8 cellular contexts compared by ENCODE assay signal in the genomic region with DNA sequence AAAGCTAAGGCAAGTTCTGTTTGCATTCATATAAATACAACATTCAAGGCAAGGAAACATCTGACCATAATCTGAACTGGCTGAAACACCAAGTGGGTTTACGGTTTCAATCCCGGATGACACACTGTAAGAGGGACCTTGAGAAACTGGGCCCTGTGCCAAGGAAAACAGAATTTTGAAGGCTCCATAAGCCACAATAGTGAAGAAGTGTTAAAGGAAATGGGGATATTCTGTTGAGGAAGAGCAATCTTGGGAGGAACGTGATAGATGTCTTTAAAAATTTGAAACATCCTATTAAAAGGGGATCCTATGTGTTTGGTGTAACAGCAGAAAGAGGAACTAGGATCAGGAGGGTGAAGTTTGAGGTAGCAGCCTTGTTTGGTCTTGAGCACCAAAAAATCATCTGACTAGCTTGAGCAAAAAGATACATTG.
DNase-seq lines count a peak whose midpoint lies in the region; ATAC-seq and TF ChIP-seq lines count a peak whose summit lies in the region.

No MANE protein-coding gene starts in this region.

- POLR2A ChIA-PET in OCI-LY7 (lab: Charles Lee), result interaction anchor here (0.7 to 1.0 kb wide), 2 partner anchors 10 to 941 kb away, joined by 3 to 4 read pairs; no protein-coding TSS in a partner anchor
- POLR2A ChIA-PET in CD8-positive, alpha-beta T cell (lab: Charles Lee), result interaction anchor here (1.1 kb wide), 1 partner anchor 196 kb away, joined by 3 read pairs; no protein-coding TSS in a partner anchor

- H3K4me1 Mint-ChIP-seq in CD8-positive, alpha-beta T cell (ENCODE audit: low read depth), result peaks cover 43% of the 10 kb centered on the region

- peaks cover 11% of the 10 kb centered on the region for H3K4me1 ChIP-seq in OCI-LY7 (ENCODE audit: insufficient read depth, low read length, poor library complexity, severe bottlenecking)
- H3K4me1 ChIP-seq in CD8-positive, alpha-beta T cell (ENCODE audit: insufficient read depth, low read length), result peaks cover 41% of the 10 kb centered on the region

- no peaks in the 10 kb centered on the region for H3K27me3 ChIP-seq in CD8-positive, alpha-beta T cell (ENCODE audit: insufficient read depth, low read length)

- no peak overlapping the region for H3K4me3 Mint-ChIP-seq in CD8-positive, alpha-beta T cell

- DNase-seq in DMS53 (lab: John Stamatoyannopoulos, UW) (peak; percentile 90), OCI-LY7 (ENCODE audit: low spot score) (peak; percentile 18), stromal cell of bone marrow (ENCODE audit: low read depth) (peak; percentile 82), cerebellar nuclear complex (lab: John Stamatoyannopoulos, UW) (no peak)
- no peak for DNase-seq in CD8-positive, alpha-beta T cell

- ATAC-seq in GM19324 (IDR thresholded peaks at IDR 0.05; ENCODE audit: low FRiP score, unreplicated experiment) (peak; percentile 77), HG03175 (IDR thresholded peaks at IDR 0.05; ENCODE audit: unreplicated experiment) (peak; percentile 88), esophagus mucosa (peak; percentile 32)
- ATAC-seq in CD8-positive, alpha-beta T cell, result no peak

- intact Hi-C loops in OCI-LY7 (cut with micrococcal nuclease; ENCODE audit: unreplicated experiment), result no loop called here
- intact Hi-C loops in CD8-positive, alpha-beta T cell (cut with DNase I, micrococcal nuclease), result no loop called here

- H4K20me1 ChIP-seq in OCI-LY7 (ENCODE audit: insufficient read depth, low read length), result no peaks in the 10 kb centered on the region

- CTCF ChIA-PET in OCI-LY7 (lab: Charles Lee; ENCODE audit: unreplicated experiment), result no interaction called here
- CTCF ChIA-PET in CD8-positive, alpha-beta T cell (lab: Charles Lee), result interaction anchor here (1.1 kb wide), 1 partner anchor 186 kb away, joined by 3 read pairs; no protein-coding TSS in a partner anchor

- H3K9me3 ChIP-seq in OCI-LY7 (ENCODE audit: low read length), result no peaks in the 10 kb centered on the region
- no peaks in the 10 kb centered on the region for H3K9me3 ChIP-seq in CD8-positive, alpha-beta T cell (ENCODE audit: low read length)

- no peaks in the 10 kb centered on the region for H3K36me3 ChIP-seq in OCI-LY7 (ENCODE audit: insufficient read depth, low read length)
- no peaks in the 10 kb centered on the region for H3K36me3 ChIP-seq in CD8-positive, alpha-beta T cell (ENCODE audit: insufficient read depth, low read length)

- H3K4me2 ChIP-seq in OCI-LY7 (ENCODE audit: low read length), result no peak overlapping the region

- H3K9me2 ChIP-seq in OCI-LY7 (ENCODE audit: insufficient read depth, low read length), result no peaks in the 10 kb centered on the region

- TF ChIP-seq CTCF in OCI-LY7 (conservative IDR thresholded peaks at IDR 0.05; ENCODE audit: low read length), result no peak
- TF ChIP-seq CTCF in CD8-positive, alpha-beta T cell (IDR thresholded peaks at IDR 0.05), result no peak

- H3K27me3 Mint-ChIP-seq in CD8-positive, alpha-beta T cell (ENCODE audit: low read depth), result no peaks in the 10 kb centered on the region

- H3K36me3 Mint-ChIP-seq in CD8-positive, alpha-beta T cell, result no peaks in the 10 kb centered on the region

- no peaks in the 10 kb centered on the region for H3K79me2 ChIP-seq in OCI-LY7 (ENCODE audit: insufficient read depth, low read depth, low read length)

- H3K4me3 ChIP-seq in OCI-LY7 (ENCODE audit: low read depth, low read length, poor library complexity, severe bottlenecking), result no peak overlapping the region
- H3K4me3 ChIP-seq in CD8-positive, alpha-beta T cell (ENCODE audit: low read depth, low read length), result no peak overlapping the region

- H3K27ac Mint-ChIP-seq in CD8-positive, alpha-beta T cell, result no peak overlapping the region

- H3K27ac ChIP-seq in OCI-LY7 (ENCODE audit: low read depth, low read length, poor library complexity, severe bottlenecking), result no peak overlapping the region
- no peak overlapping the region for H3K27ac ChIP-seq in CD8-positive, alpha-beta T cell (ENCODE audit: low read depth, low read length)

- H3K9me3 Mint-ChIP-seq in CD8-positive, alpha-beta T cell, result peaks cover 9% of the 10 kb centered on the region

- BruUV-seq in OCI-LY7 (replicated peaks; lab: Mats Ljungman, UMichigan), result no TSS peak

- H2AFZ ChIP-seq in OCI-LY7 (ENCODE audit: low read length), result no peak overlapping the region

Comparison
In these comparisons a context has a peak if more than half of its experiments do, and no peak if none do; other contexts are left out.
1. DNase-seq: peak in DMS53 (single experiment), OCI-LY7 (single experiment) and stromal cell of bone marrow (single experiment); none in CD8-positive, alpha-beta T cell (0 of 7) and cerebellar nuclear complex (0 of 2).